18 cellular contexts compared by ENCODE assay signal in genomic region chr13:24004971-24005370, GRCh38.
"Had no signal": no experiment of that assay in that cellular context is flagged by ENCODE, and none has a peak within 500 bp of the region (broad histone marks: within the 10 kb centered on the region; RNA-seq: fewer than 3 reads in every experiment).

No MANE protein-coding gene starts in this region.

- ATAC-seq: gastrocnemius medialis; naive thymus-derived CD8-positive, alpha-beta T cell; right cardiac atrium had no signal

- H3K4me3 ChIP-seq: cardiac muscle cell, coronary artery, gastrocnemius medialis, prostate gland, skin epidermis had no signal

- H3K27ac ChIP-seq: cardiac muscle cell, coronary artery, epithelial cell of prostate, gastrocnemius medialis, prostate gland, skin epidermis, WERI-Rb-1 had no signal

- H3K36me3 ChIP-seq: cardiac muscle cell, gastrocnemius medialis, prostate gland, WERI-Rb-1 had no signal

- H3K9me3 ChIP-seq: gastrocnemius medialis, prostate gland had no signal

- H3K27me3 ChIP-seq: cardiac muscle cell, gastrocnemius medialis had no signal

- H3K4me1 ChIP-seq: gastrocnemius medialis, prostate gland had no signal

- DNase-seq: activated CD4-positive, alpha-beta T cell treated with anti-CD3 and anti-CD28 coated beads, Interleukin-2, amount 50 U/mL, for 48 hours; activated naive CD4-positive, alpha-beta T cell treated with anti-CD3 and anti-CD28 coated beads, Interleukin-2, amount 10 ng/mL, durations not matched to agents 7 days and 5 days; activated T-cell treated with anti-CD3 and anti-CD28 coated beads, Interleukin-2, amount 50 U/mL, for 24 hours; effector CD8-positive, alpha-beta T cell; gastrocnemius medialis; mammary epithelial cell; naive thymus-derived CD8-positive, alpha-beta T cell; nucleus accumbens; right cardiac atrium; stimulated activated CD4-positive, alpha-beta T cell treated with anti-CD3 and anti-CD28 coated beads, Interleukin-15, amount 100 ng/mL, for 24 hours; stimulated activated CD4-positive, alpha-beta T cell treated with anti-CD3 and anti-CD28 coated beads, Interleukin-4, amount 100 ng/mL, for 1 hour; stimulated activated naive B cell treated with anti-CD40 and anti-IgM and Interleukin-4, amounts not matched to agents 10 μg/mL and 1 μg/mL and 100 μg/mL, for 72 hours; WERI-Rb-1 had no signal
